10 cellular contexts compared by ENCODE assay signal in genomic region chr16:3175157-3176153, GRCh38. TPM values are rescaled to one million over a fixed set of nuclear protein-coding genes. Genes with fewer than 3 reads are reported as not detected.
DNase-seq lines count a peak whose midpoint lies in the region; TF ChIP-seq lines count a peak whose summit lies in the region.
"Had no signal": no experiment of that assay in that cellular context is flagged by ENCODE, and none has a peak within 500 bp of the region (broad histone marks: within the 10 kb centered on the region; RNA-seq: fewer than 3 reads in every experiment).

No MANE protein-coding gene starts in this region.

- H3K27ac ChIP-seq in mammary epithelial cell (ENCODE audit: insufficient read depth, low read depth, low read length) (no peak overlapping the region), trophoblast cell (ENCODE audit: low read depth, low read length) (no peak overlapping the region)
- H3K27ac ChIP-seq: 22Rv1, left lung had no signal

- H3K9ac ChIP-seq in mammary epithelial cell (ENCODE audit: insufficient read depth, low read length), result no peak overlapping the region
- H3K9ac ChIP-seq in trophoblast cell (ENCODE audit: low read length), result no peak overlapping the region

- in situ Hi-C loops in mammary epithelial cell (cut with MboI; ENCODE audit: low sequenced_read_pairs in 2 of 2), result no loop called here

- intact Hi-C loops in mammary epithelial cell (cut with micrococcal nuclease), result no loop called here

- no peak overlapping the region for H2BK5ac ChIP-seq in trophoblast cell (ENCODE audit: low read depth, low read length, poor library complexity)

- no peaks in the 10 kb centered on the region for H3K79me2 ChIP-seq in mammary epithelial cell (ENCODE audit: insufficient read depth, low read length)
- no peaks in the 10 kb centered on the region for H3K79me2 ChIP-seq in trophoblast cell (ENCODE audit: control insufficient read depth, insufficient read depth, low read length, poor library complexity)

- H4K20me1 ChIP-seq in mammary epithelial cell (ENCODE audit: insufficient read depth, low read length), result no peaks in the 10 kb centered on the region

- peak overlapping the region; percentile 70 for H2AFZ ChIP-seq in mammary epithelial cell (ENCODE audit: low read depth, low read length)
- no peak overlapping the region for H2AFZ ChIP-seq in trophoblast cell (ENCODE audit: insufficient read depth, low read length, poor library complexity)

- no peak overlapping the region for H3K14ac ChIP-seq in trophoblast cell (ENCODE audit: low read length)

- H3K23ac ChIP-seq in trophoblast cell (ENCODE audit: low read length), result no peak overlapping the region

- no peaks in the 10 kb centered on the region for H3K79me1 ChIP-seq in trophoblast cell (ENCODE audit: low read length)

- no peak overlapping the region for H4K91ac ChIP-seq in trophoblast cell (ENCODE audit: low read depth, low read length)

- H2BK120ac ChIP-seq in trophoblast cell (ENCODE audit: insufficient read depth, low read length, poor library complexity), result no peak overlapping the region

- H3K4ac ChIP-seq in trophoblast cell (ENCODE audit: low read depth, low read length), result no peak overlapping the region

- TF ChIP-seq CTCF in mammary epithelial cell (conservative IDR thresholded peaks at IDR 0.05 in 1 of 2, IDR thresholded peaks at IDR 0.05 in 1 of 2; ENCODE audit: extremely low read depth in 1 of 2, insufficient read depth in 1 of 2, low read depth in 1 of 2, low read length in 2 of 2), result no peak

- H4K12ac ChIP-seq in trophoblast cell (ENCODE audit: low read depth, low read length), result no peak overlapping the region

- H3K9me3 ChIP-seq in mammary epithelial cell (replicated peaks; ENCODE audit: insufficient read depth, low read length), result no peaks in the 10 kb centered on the region
- peaks cover 3% of the 10 kb centered on the region for H3K9me3 ChIP-seq in trophoblast cell (ENCODE audit: insufficient read depth, low read depth, low read length)
- H3K9me3 ChIP-seq: left lung had no signal

- no peaks in the 10 kb centered on the region for H3K36me3 ChIP-seq in mammary epithelial cell (ENCODE audit: insufficient read depth, low read length)
- no peaks in the 10 kb centered on the region for H3K36me3 ChIP-seq in trophoblast cell (ENCODE audit: control insufficient read depth in 1 of 2, insufficient read depth in 2 of 2, low read length in 2 of 2)
- H3K36me3 ChIP-seq: left lung had no signal

- H3K4me2 ChIP-seq in mammary epithelial cell (ENCODE audit: insufficient read depth, low read depth, low read length) (peak overlapping the region; percentile 86), trophoblast cell (ENCODE audit: low read length) (peak overlapping the region; percentile 31)

- no TSS peak for BruUV-seq in mammary epithelial cell (replicated peaks; lab: Mats Ljungman, UMichigan)

- CTCF ChIA-PET in mammary epithelial cell (lab: Charles Lee; ENCODE audit: low non-redundant PET), result interaction anchor here (0.6 to 0.7 kb wide), 2 partner anchors 8 to 46 kb away, joined by 3 read pairs; no protein-coding TSS in a partner anchor

- no peak overlapping the region for H2AK5ac ChIP-seq in trophoblast cell (ENCODE audit: low read length)

- no peak overlapping the region for H4K8ac ChIP-seq in trophoblast cell (ENCODE audit: low read depth, low read length)

- dilution Hi-C loops in mammary epithelial cell (cut with HindIII; ENCODE audit: low sequenced_read_pairs), result no loop called here

- H3K4me1 ChIP-seq in mammary epithelial cell (ENCODE audit: insufficient read depth, low read length) (peaks cover 16% of the 10 kb centered on the region), trophoblast cell (ENCODE audit: control insufficient read depth in 1 of 2, insufficient read depth in 2 of 2, low read length in 2 of 2) (peaks cover 4 to 11% of the 10 kb centered on the region in 2 experiments)

- WGBS in mammary epithelial cell (ENCODE audit: low coverage, missing lambda C conversion rate), result 22% methylated on average over 17 of the region's 39 CpGs
- WGBS in trophoblast cell (ENCODE audit: extremely low coverage, insufficient coverage, insufficient read length), result no CpG with 5 or more reads among the region's 39 CpGs

- H3K4me3 ChIP-seq in mammary epithelial cell (replicated peaks in 1 of 3; ENCODE audit: insufficient read depth in 1 of 3, low read depth in 2 of 3, low read length in 3 of 3) (peak overlapping the region; percentile 29 to 41 (median 41)), trophoblast cell (ENCODE audit: low read depth, low read length) (no peak overlapping the region)
- H3K4me3 ChIP-seq: left lung had no signal

- H3K27me3 ChIP-seq in mammary epithelial cell (ENCODE audit: insufficient read depth, low read length), result no peaks in the 10 kb centered on the region
- H3K27me3 ChIP-seq in trophoblast cell (ENCODE audit: insufficient read depth, low read length), result peaks cover 28% of the 10 kb centered on the region

- peak; percentile 63 for DNase-seq in DMS53 (lab: John Stamatoyannopoulos, UW)
- DNase-seq in DMS53 treated with DMSO at 0.1 percent for 48 hours (lab: John Stamatoyannopoulos, UW; ENCODE audit: unreplicated experiment), result no peak
- peak; percentile 57 for DNase-seq in NCI-H1694 (lab: John Stamatoyannopoulos, UW)
- DNase-seq in mammary epithelial cell, result peak; percentile 78
- DNase-seq in trophoblast cell, result peak in 1 of 2 donors; percentile 26
- no peak for DNase-seq in pons (ENCODE audit: low spot score)
- DNase-seq in DMS79 (lab: John Stamatoyannopoulos, UW), result no peak
- DNase-seq in NCI-H774 (lab: John Stamatoyannopoulos, UW), result no peak
- DNase-seq: left lung had no signal

- no peak overlapping the region for H2BK12ac ChIP-seq in trophoblast cell (ENCODE audit: low read length)

- H3K18ac ChIP-seq in trophoblast cell (ENCODE audit: low read length), result no peak overlapping the region

RNA-seq across cellular contexts. Expression of gene OR1F1, which starts 12.5 kb away (rescaled TPM):
- total RNA-seq in mammary epithelial cell, result not detected
- 0.54 TPM for polyA plus RNA-seq in mammary epithelial cell
- not detected for polyA minus RNA-seq in mammary epithelial cell
- polyA plus RNA-seq in trophoblast cell (2013), result 0.06 TPM in 1 of 2 replicates, not detected in the other
- total RNA-seq: left lung had no signal

RNA-seq across cellular contexts. Expression of gene ZNF213, which starts 40.6 kb away (rescaled TPM):
- total RNA-seq in mammary epithelial cell, result 10 to 100 TPM in 1 of 2 donors, 1 to 10 TPM in 1; 7.7 to 10.8 TPM
- polyA plus RNA-seq in mammary epithelial cell, result 0.78 TPM
- polyA minus RNA-seq in mammary epithelial cell, result 6.5 TPM
- 8.3 and 8.5 TPM in 2 replicates for polyA plus RNA-seq in trophoblast cell (2013)

RNA-seq across cellular contexts. Expression of gene ZNF200, which starts 59.5 kb away (rescaled TPM):
- total RNA-seq in mammary epithelial cell, result 10 to 100 TPM in 1 of 2 donors, 1 to 10 TPM in 1; 10.0 to 10.5 TPM
- 4.2 TPM for polyA plus RNA-seq in mammary epithelial cell
- 15.2 TPM for polyA minus RNA-seq in mammary epithelial cell
- 3.4 and 3.8 TPM in 2 replicates for polyA plus RNA-seq in trophoblast cell (2013)

Comparison
In these comparisons a context has a peak if more than half of its experiments do, and no peak if none do; other contexts are left out.
1. DNase-seq: peak in DMS53 (single experiment), NCI-H1694 (single experiment) and mammary epithelial cell (single experiment); none in DMS53 treated with DMSO at 0.1 percent for 48 hours (single experiment), pons (single experiment), DMS79 (single experiment) and NCI-H774 (single experiment).